1 cellular context compared by ENCODE assay signal in the genomic region with DNA sequence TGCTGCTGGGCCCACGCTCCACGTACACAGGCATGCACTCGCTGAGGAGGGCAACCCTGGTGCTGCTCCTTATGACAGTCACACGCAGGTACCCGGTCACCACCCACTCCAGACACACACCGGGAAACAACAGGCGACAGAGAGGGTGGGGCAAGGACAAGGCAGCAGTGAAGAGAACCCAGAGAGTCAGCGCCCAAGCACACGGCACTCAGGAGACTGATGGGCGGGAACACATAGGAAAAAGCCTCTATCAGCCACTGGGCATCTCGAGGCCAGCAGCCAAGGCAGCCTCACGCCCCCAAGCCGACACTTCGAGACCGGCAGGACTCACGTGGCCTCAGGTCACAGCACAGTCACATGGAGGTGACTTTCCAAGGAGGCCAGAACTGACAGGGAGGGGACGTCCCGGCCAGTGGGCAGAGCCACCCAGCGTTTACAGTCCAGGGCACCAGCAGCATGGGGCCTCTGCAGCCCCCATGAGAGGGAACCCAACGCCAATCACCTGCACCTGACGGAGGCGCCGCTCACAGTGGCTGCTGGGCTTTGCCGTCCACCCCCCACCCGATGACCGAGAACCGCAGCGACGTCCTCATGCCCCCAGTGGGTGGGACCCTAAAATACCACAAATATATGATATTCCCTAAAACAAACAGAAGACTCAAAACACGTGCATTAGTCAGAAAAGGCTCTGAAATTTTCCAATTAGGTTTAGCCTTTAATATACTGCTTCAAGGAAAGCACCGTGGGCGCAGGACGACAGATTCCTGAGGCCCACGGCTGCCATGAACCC.
TF ChIP-seq lines count a peak whose summit lies in the region.

No MANE protein-coding gene starts in this region.

TF ChIP-seq in H1, 55 proteins besides CTCF, POLR2A, EP300 and RAD21:
- no peak for TF ChIP-seq MAX (IDR thresholded peaks at IDR 0.05)
- no peak for TF ChIP-seq CEBPB (IDR thresholded peaks at IDR 0.05; ENCODE audit: low read depth, low read length)
- TF ChIP-seq SUZ12 (IDR thresholded peaks at IDR 0.05; ENCODE audit: low read length): no peak
- TF ChIP-seq FOSL1 (IDR thresholded peaks at IDR 0.05; ENCODE audit: insufficient read depth, low read depth, low read length): no peak
- no peak for TF ChIP-seq RFX5 (IDR thresholded peaks at IDR 0.05; ENCODE audit: borderline replicate concordance, low read depth, low read length)
- no peak for TF ChIP-seq RBBP5 (IDR thresholded peaks at IDR 0.05; ENCODE audit: borderline replicate concordance, low read depth, low read length)
- TF ChIP-seq GTF2F1 (IDR thresholded peaks at IDR 0.05; ENCODE audit: borderline replicate concordance, low read depth, low read length): no peak
- no peak for TF ChIP-seq ASH2L (IDR thresholded peaks at IDR 0.05; ENCODE audit: low read length)
- TF ChIP-seq SIX5 (IDR thresholded peaks at IDR 0.05; ENCODE audit: low read depth, low read length): no peak
- no peak for TF ChIP-seq ZNF274 (IDR thresholded peaks at IDR 0.05; ENCODE audit: borderline replicate concordance, extremely low read depth, low read length)
- no peak for TF ChIP-seq EGR1 (IDR thresholded peaks at IDR 0.05; ENCODE audit: borderline replicate concordance, low read depth, low read length)
- no peak for TF ChIP-seq EZH2 (IDR thresholded peaks at IDR 0.05; ENCODE audit: low read depth, low read length, severe bottlenecking)
- TF ChIP-seq JUND (IDR thresholded peaks at IDR 0.05; ENCODE audit: low read length): no peak
- no peak for TF ChIP-seq BACH1 (IDR thresholded peaks at IDR 0.05; ENCODE audit: low read length)
